ENCODE assay signal across 16 cellular contexts in the genomic region with DNA sequence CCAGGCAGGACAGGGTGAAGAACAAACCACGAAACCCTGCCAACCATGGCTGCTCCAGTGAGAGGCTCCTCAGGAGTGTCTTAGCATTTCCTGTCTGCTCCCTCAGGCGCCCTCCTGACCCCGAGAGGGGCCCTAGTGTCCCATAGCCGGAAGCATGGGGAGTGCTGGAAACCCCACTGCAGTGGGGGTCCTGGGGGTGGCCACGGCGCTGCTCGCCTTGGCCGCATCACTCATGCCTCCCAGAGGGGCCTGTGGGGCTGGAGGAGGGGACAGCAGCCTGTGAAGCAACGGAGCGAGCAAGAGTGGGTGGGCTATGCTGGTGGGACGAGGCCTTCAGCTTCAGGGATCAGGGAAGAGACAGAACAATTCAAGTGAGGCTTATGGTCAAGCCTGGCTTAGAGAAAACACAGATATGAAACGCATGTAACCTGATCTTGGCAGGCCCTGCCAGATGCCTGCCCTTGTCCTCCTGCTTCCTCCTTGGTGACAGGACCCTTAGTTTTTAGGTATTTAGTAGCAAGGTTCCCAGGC.
DNase-seq lines count a peak whose midpoint lies in the region; ATAC-seq and TF ChIP-seq lines count a peak whose summit lies in the region.
"Had no signal": no experiment of that assay in that cellular context is flagged by ENCODE, and none has a peak within 500 bp of the region (broad histone marks: within the 10 kb centered on the region; RNA-seq: fewer than 3 reads in every experiment).

No MANE protein-coding gene starts in this region.

- H3K4me3 ChIP-seq in BLaER1 treated with 17β-estradiol and CSF1 and Interleukin-3, amounts not matched to agents 10 nM and 100 nM = no peak overlapping the region
- H3K4me3 ChIP-seq in adipocyte (ENCODE audit: low read length) (no peak overlapping the region), gastrocnemius medialis (no peak overlapping the region), colonic mucosa (no peak overlapping the region)
- H3K4me3 ChIP-seq: HAP-1 had no signal

- H3K27me3 ChIP-seq in BLaER1 treated with 17β-estradiol and CSF1 and Interleukin-3, amounts not matched to agents 10 nM and 100 nM = no peaks in the 10 kb centered on the region
- H3K27me3 ChIP-seq in adipocyte (replicated peaks; ENCODE audit: control insufficient read depth, insufficient read depth, low read length) = no peaks in the 10 kb centered on the region
- H3K27me3 ChIP-seq in gastrocnemius medialis = no peaks in the 10 kb centered on the region
- H3K27me3 ChIP-seq in colonic mucosa = no peaks in the 10 kb centered on the region

- intact Hi-C loops in gastrocnemius medialis (cut with DNase I; ENCODE audit: low total_unique reads) (loop anchor here (5.0 to 10.0 kb wide), 2 partner anchors 406 to 1881 kb away; no protein-coding TSS in a partner anchor), colonic mucosa (cut with DNase I) (no loop called here)

- DNase-seq in adipocyte (ENCODE audit: low read depth) (peak; percentile 38), kidney glomerular epithelial cell (lab: John Stamatoyannopoulos, UW) (peak; percentile 19), gastrocnemius medialis (peak in 1 of 2 donors; percentile 67), NCI-H1048 (lab: John Stamatoyannopoulos, UW) (no peak), NCI-H345 (lab: John Stamatoyannopoulos, UW) (no peak), HuH-7.5 (ENCODE audit: low spot score) (no peak), colonic mucosa (no peak)
- DNase-seq: activated naive CD4-positive, alpha-beta T cell; DMS153; KBM-7; NCI-H1436 treated with DMSO at 0.1 percent for 48 hours; NCI-H446; stimulated activated naive B cell treated with anti-CD40 and anti-IgM and Interleukin-4, amounts not matched to agents 10 μg/mL and 1 μg/mL and 100 μg/mL, for 72 hours had no signal

- in situ Hi-C loops in gastrocnemius medialis (cut with MboI; ENCODE audit: low sequenced_read_pairs in 4 of 4) = no loop called here

- peak overlapping the region in 3 of 11 experiments; percentile 18 to 34 (median 19); a peak in 2 of 22 replicates for H3K9ac ChIP-seq in BLaER1 treated with 17β-estradiol and CSF1 and Interleukin-3, amounts not matched to agents 10 nM and 100 nM
- H3K9ac ChIP-seq in adipocyte (ENCODE audit: low read length) = no peak overlapping the region
- no peak overlapping the region for H3K9ac ChIP-seq in colonic mucosa (ENCODE audit: low read depth in 2 of 2, low read length in 2 of 2)

- TF ChIP-seq CTCF in gastrocnemius medialis (IDR thresholded peaks at IDR 0.05 in 4 of 5, conservative IDR thresholded peaks at IDR 0.05 in 1 of 5) (no peak), colonic mucosa (IDR thresholded peaks at IDR 0.05) (no peak)

- H3K36me3 ChIP-seq in BLaER1 treated with 17β-estradiol and CSF1 and Interleukin-3, amounts not matched to agents 10 nM and 100 nM = peaks cover 0 to 24% (median 0%) of the 10 kb centered on the region in 11 experiments; a peak in 5 of 22 replicates
- H3K36me3 ChIP-seq in adipocyte (ENCODE audit: control insufficient read depth, insufficient read depth, low read length, severe bottlenecking) (no peaks in the 10 kb centered on the region), gastrocnemius medialis (no peaks in the 10 kb centered on the region), colonic mucosa (no peaks in the 10 kb centered on the region)

- H3K4me2 ChIP-seq in BLaER1 treated with 17β-estradiol and CSF1 and Interleukin-3, amounts not matched to agents 10 nM and 100 nM = peak overlapping the region; percentile 29 to 95 (median 80); a peak in 21 of 22 replicates

- no peaks in the 10 kb centered on the region; a peak in 1 of 22 replicates for H3K9me3 ChIP-seq in BLaER1 treated with 17β-estradiol and CSF1 and Interleukin-3, amounts not matched to agents 10 nM and 100 nM (replicated peaks in 1 of 11)
- H3K9me3 ChIP-seq in adipocyte (ENCODE audit: control insufficient read depth, low read length) (no peaks in the 10 kb centered on the region), gastrocnemius medialis (no peaks in the 10 kb centered on the region), colonic mucosa (no peaks in the 10 kb centered on the region)
- H3K9me3 ChIP-seq: HAP-1 had no signal

- no peak for TF ChIP-seq POLR2A in gastrocnemius medialis (IDR thresholded peaks at IDR 0.05)

- ATAC-seq in gastrocnemius medialis = peak; percentile 24 to 28
- ATAC-seq: naive thymus-derived CD8-positive, alpha-beta T cell; stimulated activated naive B cell treated with anti-CD40 and anti-IgM and Interleukin-4, amounts not matched to agents 10 μg/mL and 1 μg/mL and 100 μg/mL, for 72 hours had no signal

- H3K4me1 ChIP-seq in BLaER1 treated with 17β-estradiol and CSF1 and Interleukin-3, amounts not matched to agents 10 nM and 100 nM = peaks cover 24 to 53% (median 46%) of the 10 kb centered on the region in 10 experiments
- H3K4me1 ChIP-seq in adipocyte (ENCODE audit: control insufficient read depth, insufficient read depth, low read length) (peaks cover 16% of the 10 kb centered on the region), gastrocnemius medialis (peaks cover 78 to 79% of the 10 kb centered on the region in 2 donors), colonic mucosa (no peaks in the 10 kb centered on the region)

- H4K20me1 ChIP-seq in BLaER1 treated with 17β-estradiol and CSF1 and Interleukin-3, amounts not matched to agents 10 nM and 100 nM = no peaks in the 10 kb centered on the region

- peak overlapping the region in 8 of 11 experiments; percentile 11 to 52 (median 25); a peak in 8 of 22 replicates for H3K27ac ChIP-seq in BLaER1 treated with 17β-estradiol and CSF1 and Interleukin-3, amounts not matched to agents 10 nM and 100 nM
- peak overlapping the region; percentile 87 to 96 (median 90) for H3K27ac ChIP-seq in gastrocnemius medialis
- H3K27ac ChIP-seq in colonic mucosa = no peak overlapping the region

Comparison
In these comparisons a context has a peak if more than half of its experiments do, and no peak if none do; other contexts are left out.
1. DNase-seq: peak in adipocyte (single experiment) and kidney glomerular epithelial cell (single experiment); none in NCI-H1048 (single experiment), NCI-H345 (single experiment), HuH-7.5 (single experiment) and colonic mucosa (single experiment).